16 cellular contexts compared by ENCODE assay signal in genomic region chr2:1603059-1603458, GRCh38.
DNase-seq lines count a peak whose midpoint lies in the region; ATAC-seq, FAIRE-seq and TF ChIP-seq lines count a peak whose summit lies in the region.
"Had no signal": no experiment of that assay in that cellular context is flagged by ENCODE, and none has a peak within 500 bp of the region (broad histone marks: within the 10 kb centered on the region; RNA-seq: fewer than 3 reads in every experiment).

No MANE protein-coding gene starts in this region.

- no peak overlapping the region for H3K27ac Mint-ChIP-seq in activated T-helper 17 cell treated with anti-CD3 and anti-CD28 coated beads, Interleukin-2, amount 50 U/mL, for 72 hours
- H3K27ac Mint-ChIP-seq: CD8-positive, alpha-beta memory T cell had no signal

- H3K4me3 ChIP-seq in Panc1 (ENCODE audit: low read depth in 2 of 2, low read length in 2 of 2) = no peak overlapping the region
- no peak overlapping the region for H3K4me3 ChIP-seq in kidney (ENCODE audit: low read length in 2 of 2)
- no peak overlapping the region for H3K4me3 ChIP-seq in sigmoid colon

- WGBS in sigmoid colon, 2 donors = 96 to 97% methylated on average over 15 of the region's 15 CpGs

- intact Hi-C loops in Panc1 (cut with micrococcal nuclease; ENCODE audit: unreplicated experiment) (no loop called here), kidney (cut with DNase I) (no loop called here), sigmoid colon (cut with DNase I) (no loop called here)

- no peak overlapping the region for H3K9ac ChIP-seq in kidney (ENCODE audit: low read length in 2 of 2)

- H3K36me3 ChIP-seq in Panc1 (ENCODE audit: control insufficient read depth, insufficient read depth, low read length) (no peaks in the 10 kb centered on the region), kidney (ENCODE audit: control insufficient read depth in 1 of 2, insufficient read depth in 2 of 2, low read length in 2 of 2) (no peaks in the 10 kb centered on the region), sigmoid colon (no peaks in the 10 kb centered on the region)

- H3K4me1 ChIP-seq in Panc1 (ENCODE audit: control insufficient read depth, insufficient read depth, low read length) (peaks cover 57% of the 10 kb centered on the region), kidney (ENCODE audit: control insufficient read depth in 1 of 2, insufficient read depth in 1 of 2, low read depth in 1 of 2, low read length in 2 of 2) (peaks cover 3 to 11% of the 10 kb centered on the region in 2 donors), sigmoid colon (peaks cover 0 to 19% (median 11%) of the 10 kb centered on the region in 4 donors)
- H3K4me1 ChIP-seq: Caco-2 had no signal

- TF ChIP-seq CTCF in Panc1 (IDR thresholded peaks at IDR 0.05) (no peak), kidney (IDR thresholded peaks at IDR 0.05; ENCODE audit: borderline replicate concordance, extremely low read depth, insufficient read depth) (no peak), sigmoid colon (IDR thresholded peaks at IDR 0.05) (no peak)

- CTCF ChIA-PET in Panc1 (lab: Charles Lee) = no interaction called here

- in situ Hi-C loops in Panc1 (cut with HindIII; ENCODE audit: low pct_unique_long_range_greater_than_20kb, low sequenced_read_pairs) = no loop called here

- no peaks in the 10 kb centered on the region for H3K9me3 Mint-ChIP-seq in activated T-helper 17 cell treated with anti-CD3 and anti-CD28 coated beads, Interleukin-2, amount 50 U/mL, for 72 hours
- H3K9me3 Mint-ChIP-seq: CD8-positive, alpha-beta memory T cell had no signal

- H3K27me3 ChIP-seq in Panc1 (ENCODE audit: control insufficient read depth, insufficient read depth, low read length) (no peaks in the 10 kb centered on the region), sigmoid colon (no peaks in the 10 kb centered on the region)

- no TSS peak for BruUV-seq in Panc1 (replicated peaks; lab: Mats Ljungman, UMichigan)

- ATAC-seq in Panc1 = no peak
- ATAC-seq in activated T-helper 17 cell treated with anti-CD3 and anti-CD28 coated beads, Interleukin-2, amount 50 U/mL, for 72 hours (replicated peaks) = no peak
- ATAC-seq in esophagus mucosa = no peak
- ATAC-seq: HCT116 had no signal

- TF ChIP-seq POLR2A in sigmoid colon (IDR thresholded peaks at IDR 0.05) = no peak

- no peak for FAIRE-seq in kidney (lab: Jason Lieb, UNC)
- FAIRE-seq: GM12892, GM19239 had no signal

- H3K4me3 Mint-ChIP-seq in activated T-helper 17 cell treated with anti-CD3 and anti-CD28 coated beads, Interleukin-2, amount 50 U/mL, for 72 hours = no peak overlapping the region
- H3K4me3 Mint-ChIP-seq: CD8-positive, alpha-beta memory T cell had no signal

- DNase-seq in activated effector memory CD4-positive, alpha-beta T cell treated with anti-CD3 and anti-CD28 coated beads, Interleukin-2, amount 50 U/mL, for 16 hours = peak; percentile 60
- DNase-seq in activated effector memory CD4-positive, alpha-beta T cell treated with Interleukin-2 at 50 U/mL for 16 hours = no peak
- DNase-seq in Panc1 (ENCODE audit: low read depth, low spot score) (no peak), kidney (peak; percentile 66), sigmoid colon (peak; percentile 50)
- DNase-seq in activated CD8-positive, alpha-beta memory T cell treated with anti-CD3 and anti-CD28 coated beads, Interleukin-2, amount 50 U/mL, for 4 hours = no peak
- DNase-seq: Caco-2, DND-41, GDM1 had no signal

- H3K4me1 Mint-ChIP-seq in activated T-helper 17 cell treated with anti-CD3 and anti-CD28 coated beads, Interleukin-2, amount 50 U/mL, for 72 hours = no peaks in the 10 kb centered on the region
- H3K4me1 Mint-ChIP-seq: CD8-positive, alpha-beta memory T cell had no signal

- no peaks in the 10 kb centered on the region for H3K36me3 Mint-ChIP-seq in activated T-helper 17 cell treated with anti-CD3 and anti-CD28 coated beads, Interleukin-2, amount 50 U/mL, for 72 hours (ENCODE audit: low read depth)

- POLR2A ChIA-PET in Panc1 (lab: Charles Lee) = no interaction called here

- H3K27ac ChIP-seq in Panc1 (ENCODE audit: low read length) (peak overlapping the region; percentile 92), kidney (ENCODE audit: low read depth in 2 of 2, low read length in 2 of 2) (no peak overlapping the region), sigmoid colon (no peak overlapping the region)
- H3K27ac ChIP-seq: 22Rv1 had no signal

- no peak for TF ChIP-seq EP300 in sigmoid colon (IDR thresholded peaks at IDR 0.05)

- peaks cover 3% of the 10 kb centered on the region for H3K27me3 Mint-ChIP-seq in activated T-helper 17 cell treated with anti-CD3 and anti-CD28 coated beads, Interleukin-2, amount 50 U/mL, for 72 hours

- H3K9me3 ChIP-seq in Panc1 (ENCODE audit: control insufficient read depth, insufficient read depth, low read depth, low read length) = no peaks in the 10 kb centered on the region
- no peaks in the 10 kb centered on the region for H3K9me3 ChIP-seq in kidney (ENCODE audit: control insufficient read depth in 1 of 2, low read length in 2 of 2)
- no peaks in the 10 kb centered on the region for H3K9me3 ChIP-seq in sigmoid colon

Comparison
In these comparisons a context has a peak if more than half of its experiments do, and no peak if none do; other contexts are left out.
1. DNase-seq: peak in activated effector memory CD4-positive, alpha-beta T cell treated with anti-CD3 and anti-CD28 coated beads, Interleukin-2, amount 50 U/mL, for 16 hours (single experiment), kidney (single experiment) and sigmoid colon (single experiment); none in activated effector memory CD4-positive, alpha-beta T cell treated with Interleukin-2 at 50 U/mL for 16 hours (single experiment), Panc1 (single experiment) and activated CD8-positive, alpha-beta memory T cell treated with anti-CD3 and anti-CD28 coated beads, Interleukin-2, amount 50 U/mL, for 4 hours (single experiment).